1 cellular context compared by ENCODE assay signal in genomic region chr7:101814081-101814995, GRCh38.
TF ChIP-seq lines count a peak whose summit lies in the region.

No MANE protein-coding gene starts in this region.

TF ChIP-seq in HepG2, 621 proteins besides CTCF, POLR2A, EP300 and RAD21 (continued from another document and continues in another):
- TF ChIP-seq PRDM4 (CRISPR knock-in tag; IDR thresholded peaks at IDR 0.05; ENCODE audit: borderline replicate concordance) (no peak), NKX3-1 (CRISPR knock-in tag; IDR thresholded peaks at IDR 0.05) (no peak; the same call in 1 of the 2 replicates), HNRNPH1 (optimal IDR thresholded peaks at IDR 0.05; ENCODE audit: low read depth, low read length) (no peak), ZNF562 (CRISPR knock-in tag; IDR thresholded peaks at IDR 0.05; ENCODE audit: borderline replicate concordance) (peak; percentile 57; the same call in 1 of the 2 replicates), ZNF275 (CRISPR knock-in tag; IDR thresholded peaks at IDR 0.05; ENCODE audit: borderline replicate concordance) (no peak), KLF16 (CRISPR knock-in tag; IDR thresholded peaks at IDR 0.05) (peak in 1 of 2 experiments; percentile 38; a peak in 1 of 4 replicates), ZNF160 (CRISPR knock-in tag; IDR thresholded peaks at IDR 0.05) (0 out of 2 replicates have a peak, but pooled peaks have one; percentile 29), ZNF362 (CRISPR knock-in tag; IDR thresholded peaks at IDR 0.05; ENCODE audit: borderline replicate concordance) (peak; percentile 19; the same call in 1 of the 2 replicates), KDM3A (CRISPR knock-in tag; IDR thresholded peaks at IDR 0.05; ENCODE audit: low read depth) (no peak), SMARCC2 (IDR thresholded peaks at IDR 0.05) (no peak), KAT8 (CRISPR knock-in tag; IDR thresholded peaks at IDR 0.05) (0 out of 2 replicates have a peak, but pooled peaks have one; percentile 23), POLR2AphosphoS5 (IDR thresholded peaks at IDR 0.05; ENCODE audit: low read depth, low read length) (no peak), ZBTB37 (CRISPR knock-in tag; IDR thresholded peaks at IDR 0.05) (no peak), PRPF4 (IDR thresholded peaks at IDR 0.05; ENCODE audit: low read depth, low read length, poor library complexity, severe bottlenecking) (no peak), HIC2 (CRISPR knock-in tag; IDR thresholded peaks at IDR 0.05; ENCODE audit: low read depth) (no peak), PHF5A (CRISPR knock-in tag; IDR thresholded peaks at IDR 0.05; ENCODE audit: low read depth, unreplicated experiment) (no peak), TOPORS (CRISPR knock-in tag; IDR thresholded peaks at IDR 0.05) (0 out of 2 replicates have a peak, but pooled peaks have one; percentile 27), ZNF83 (CRISPR knock-in tag; IDR thresholded peaks at IDR 0.05; ENCODE audit: borderline replicate concordance) (no peak), JUN (CRISPR knock-in tag; IDR thresholded peaks at IDR 0.05) (no peak), ZEB1 (IDR thresholded peaks at IDR 0.05; ENCODE audit: insufficient replicate concordance, low read depth) (no peak), ZNF350 (CRISPR knock-in tag; IDR thresholded peaks at IDR 0.05; ENCODE audit: borderline replicate concordance, low read depth) (no peak), NFE2L2 (IDR thresholded peaks at IDR 0.05; ENCODE audit: low read length) (no peak), NFRKB (IDR thresholded peaks at IDR 0.05) (no peak), ZNF749 (CRISPR knock-in tag; IDR thresholded peaks at IDR 0.05; ENCODE audit: borderline replicate concordance) (no peak), ZFAT (CRISPR knock-in tag; conservative IDR thresholded peaks at IDR 0.05) (no peak), CBFB (CRISPR knock-in tag; IDR thresholded peaks at IDR 0.05) (no peak), ZNF790 (CRISPR knock-in tag; IDR thresholded peaks at IDR 0.05; ENCODE audit: borderline replicate concordance) (no peak), XBP1 (CRISPR knock-in tag; IDR thresholded peaks at IDR 0.05) (no peak), REL (CRISPR knock-in tag; conservative IDR thresholded peaks at IDR 0.05) (0 out of 2 replicates have a peak, but pooled peaks have one; percentile 53), ZNF639 (CRISPR knock-in tag; conservative IDR thresholded peaks at IDR 0.05) (0 out of 2 replicates have a peak, but pooled peaks have one; percentile 36), ZNF737 (CRISPR knock-in tag; IDR thresholded peaks at IDR 0.05; ENCODE audit: borderline replicate concordance) (no peak), ZNF207 (IDR thresholded peaks at IDR 0.05; ENCODE audit: borderline replicate concordance) (no peak), GZF1 (CRISPR knock-in tag; IDR thresholded peaks at IDR 0.05) (no peak), ZSCAN29 (CRISPR knock-in tag; conservative IDR thresholded peaks at IDR 0.05) (no peak), MXD3 (CRISPR knock-in tag; IDR thresholded peaks at IDR 0.05) (peak; percentile 77), RBM22 (optimal IDR thresholded peaks at IDR 0.05; ENCODE audit: low read length) (no peak), JDP2 (CRISPR knock-in tag; IDR thresholded peaks at IDR 0.05; ENCODE audit: borderline replicate concordance) (no peak), SRSF1 (optimal IDR thresholded peaks at IDR 0.05; ENCODE audit: low read depth, low read length) (no peak), MATR3 (CRISPR knock-in tag; IDR thresholded peaks at IDR 0.05) (no peak), IRF2 (CRISPR knock-in tag; IDR thresholded peaks at IDR 0.05) (no peak), DMAP1 (CRISPR knock-in tag; IDR thresholded peaks at IDR 0.05) (no peak), RFXANK (CRISPR knock-in tag; IDR thresholded peaks at IDR 0.05) (no peak), SIN3B (IDR thresholded peaks at IDR 0.05; ENCODE audit: low read length) (no peak), FOXP1 (IDR thresholded peaks at IDR 0.05) (no peak), FOXP1 (CRISPR knock-in tag; IDR thresholded peaks at IDR 0.05) (no peak), ZBTB38 (CRISPR knock-in tag; IDR thresholded peaks at IDR 0.05) (peak; percentile 63; the same call in 1 of the 2 replicates), MAZ (IDR thresholded peaks at IDR 0.05; ENCODE audit: borderline replicate concordance, low read depth, low read length) (no peak; the same call in 1 of the 2 replicates), MAZ (CRISPR knock-in tag; IDR thresholded peaks at IDR 0.05; ENCODE audit: low read depth) (peak; percentile 90), MLLT10 (CRISPR knock-in tag; IDR thresholded peaks at IDR 0.05) (no peak), POLR2G (IDR thresholded peaks at IDR 0.05; ENCODE audit: low read depth, low read length) (0 out of 2 replicates have a peak, but pooled peaks have one; percentile 5), KDM4B (CRISPR knock-in tag; IDR thresholded peaks at IDR 0.05) (no peak), ZSCAN21 (CRISPR knock-in tag; IDR thresholded peaks at IDR 0.05; ENCODE audit: borderline replicate concordance) (peak; percentile 76), ELK4 (CRISPR knock-in tag; IDR thresholded peaks at IDR 0.05; ENCODE audit: borderline replicate concordance) (no peak), CREB1 (IDR thresholded peaks at IDR 0.05) (peak; percentile 6; the same call in 1 of the 2 replicates), CREB1 (CRISPR knock-in tag; IDR thresholded peaks at IDR 0.05) (no peak), ZNF235 (CRISPR knock-in tag; IDR thresholded peaks at IDR 0.05; ENCODE audit: borderline replicate concordance) (0 out of 2 replicates have a peak, but pooled peaks have one; percentile 49), ZNF333 (CRISPR knock-in tag; IDR thresholded peaks at IDR 0.05; ENCODE audit: borderline replicate concordance) (no peak; the same call in 1 of the 2 replicates), ZNF143 (CRISPR knock-in tag; IDR thresholded peaks at IDR 0.05) (no peak), MEIS2 (CRISPR knock-in tag; IDR thresholded peaks at IDR 0.05) (peak; percentile 71; the same call in 1 of the 2 replicates), TBX3 (IDR thresholded peaks at IDR 0.05; ENCODE audit: borderline replicate concordance) (no peak), DDIT3 (CRISPR knock-in tag; IDR thresholded peaks at IDR 0.05) (no peak), ZKSCAN8 (CRISPR knock-in tag; IDR thresholded peaks at IDR 0.05; ENCODE audit: borderline replicate concordance) (no peak), MTERF4 (CRISPR knock-in tag; IDR thresholded peaks at IDR 0.05) (no peak), ZFY (CRISPR knock-in tag; IDR thresholded peaks at IDR 0.05) (peak; percentile 64; the same call in 1 of the 2 replicates)
